19 cellular contexts compared by ENCODE assay signal in genomic region chr18:58484989-58485962, GRCh38.
DNase-seq lines count a peak whose midpoint lies in the region; ATAC-seq and TF ChIP-seq lines count a peak whose summit lies in the region.
"Had no signal": no experiment of that assay in that cellular context is flagged by ENCODE, and none has a peak within 500 bp of the region (broad histone marks: within the 10 kb centered on the region; RNA-seq: fewer than 3 reads in every experiment).

No MANE protein-coding gene starts in this region.

- peaks cover 3 to 8% of the 10 kb centered on the region in 2 donors for H3K27me3 Mint-ChIP-seq in CD4-positive, alpha-beta memory T cell

- ATAC-seq in HG02884 (IDR thresholded peaks at IDR 0.05; ENCODE audit: unreplicated experiment) (no peak), HG02798 (IDR thresholded peaks at IDR 0.05; ENCODE audit: poor library complexity, unreplicated experiment) (no peak)
- ATAC-seq: HCT116 had no signal

- CTCF ChIA-PET in CD4-positive, alpha-beta memory T cell (lab: Charles Lee; ENCODE audit: partially characterized antibody) = interaction anchor here (1.3 to 2.7 kb wide), 3 partner anchors 10 to 278 kb away, joined by 3 to 12 read pairs (median 11); no protein-coding TSS in a partner anchor

- no peaks in the 10 kb centered on the region for H3K36me3 Mint-ChIP-seq in CD4-positive, alpha-beta memory T cell
- H3K36me3 Mint-ChIP-seq: immature natural killer cell; stimulated activated memory B cell treated with anti-CD40 and anti-IgM and Interleukin-4, amounts not matched to agents 10 μg/mL and 1 μg/mL and 100 μg/mL, for 72 hours had no signal

- H3K27ac Mint-ChIP-seq in CD4-positive, alpha-beta memory T cell = peak overlapping the region in 1 of 7 donors; percentile 64
- H3K27ac Mint-ChIP-seq: activated T-helper 1 cell treated with anti-CD3 and anti-CD28 coated beads, Interleukin-12 subunit alpha, Interleukin-12 subunit beta, Interleukin-2, Interleukin-4 antibody, amounts not matched to agents 30 ng/mL and 10 ng/mL and 1 ng/mL, durations not matched to agents 14 hours and 24 hours and 36 hours; immature natural killer cell; stimulated activated memory B cell treated with anti-CD40 and anti-IgM and Interleukin-4, amounts not matched to agents 10 μg/mL and 1 μg/mL and 100 μg/mL, for 72 hours had no signal

- H3K4me1 Mint-ChIP-seq in CD4-positive, alpha-beta memory T cell = no peaks in the 10 kb centered on the region
- H3K4me1 Mint-ChIP-seq: immature natural killer cell had no signal

- no peaks in the 10 kb centered on the region for H3K79me2 ChIP-seq in neural cell (replicated peaks; ENCODE audit: insufficient read depth, low read length)

- H3K27me3 ChIP-seq in neural cell (ENCODE audit: insufficient read depth, low read depth, low read length) = no peaks in the 10 kb centered on the region
- peaks cover 8% of the 10 kb centered on the region for H3K27me3 ChIP-seq in CD4-positive, alpha-beta memory T cell (ENCODE audit: insufficient read depth, low read length)
- H3K27me3 ChIP-seq: breast epithelium, esophagus muscularis mucosa had no signal

- no peaks in the 10 kb centered on the region for H3K4me1 ChIP-seq in CD4-positive, alpha-beta memory T cell (ENCODE audit: insufficient read depth, low read length)
- H3K4me1 ChIP-seq: breast epithelium had no signal

- peak; percentile 75 for TF ChIP-seq RAD21 in neural cell (conservative IDR thresholded peaks at IDR 0.05)

- no peaks in the 10 kb centered on the region for H4K20me1 ChIP-seq in neural cell (ENCODE audit: insufficient read depth)

- peak; percentile 65 for TF ChIP-seq EP300 in neural cell (conservative IDR thresholded peaks at IDR 0.05; ENCODE audit: poor library complexity, severe bottlenecking)

- no peaks in the 10 kb centered on the region for H3K36me3 ChIP-seq in neural cell (ENCODE audit: insufficient read depth, low read length)
- no peaks in the 10 kb centered on the region for H3K36me3 ChIP-seq in CD4-positive, alpha-beta memory T cell (ENCODE audit: insufficient read depth, low read length)
- H3K36me3 ChIP-seq: breast epithelium, neutrophil had no signal

- H3F3A ChIP-seq in neural cell (ENCODE audit: insufficient read depth, low read length, poor library complexity, severe bottlenecking) = peaks cover 12% of the 10 kb centered on the region

- H3K9me3 Mint-ChIP-seq in CD4-positive, alpha-beta memory T cell = no peaks in the 10 kb centered on the region
- H3K9me3 Mint-ChIP-seq: activated T-helper 1 cell treated with anti-CD3 and anti-CD28 coated beads, Interleukin-12 subunit alpha, Interleukin-12 subunit beta, Interleukin-2, Interleukin-4 antibody, amounts not matched to agents 30 ng/mL and 10 ng/mL and 1 ng/mL, durations not matched to agents 14 hours and 24 hours and 36 hours; immature natural killer cell; stimulated activated memory B cell treated with anti-CD40 and anti-IgM and Interleukin-4, amounts not matched to agents 10 μg/mL and 1 μg/mL and 100 μg/mL, for 72 hours had no signal

- H3K27ac ChIP-seq in neural cell (ENCODE audit: low read length) = peak overlapping the region; percentile 87
- no peak overlapping the region for H3K27ac ChIP-seq in CD4-positive, alpha-beta memory T cell (ENCODE audit: low read depth, low read length)
- H3K27ac ChIP-seq: breast epithelium, esophagus muscularis mucosa, neutrophil, SK-N-MC had no signal

- H3K4me2 ChIP-seq in neural cell (ENCODE audit: low read length) = peak overlapping the region; percentile 66

- peak overlapping the region; percentile 62 for H2AFZ ChIP-seq in neural cell (ENCODE audit: low read depth, low read length)

- H3K4me3 Mint-ChIP-seq in CD4-positive, alpha-beta memory T cell = peak overlapping the region in 1 of 8 donors; percentile 48
- H3K4me3 Mint-ChIP-seq: activated T-helper 1 cell treated with anti-CD3 and anti-CD28 coated beads, Interleukin-12 subunit alpha, Interleukin-12 subunit beta, Interleukin-2, Interleukin-4 antibody, amounts not matched to agents 30 ng/mL and 10 ng/mL and 1 ng/mL, durations not matched to agents 14 hours and 24 hours and 36 hours; immature natural killer cell; stimulated activated memory B cell treated with anti-CD40 and anti-IgM and Interleukin-4, amounts not matched to agents 10 μg/mL and 1 μg/mL and 100 μg/mL, for 72 hours had no signal

- DNase-seq in G401 (ENCODE audit: low spot score) (peak; percentile 73), NCI-H2227 treated with DMSO at 0.1 percent for 48 hours (lab: John Stamatoyannopoulos, UW) (peak; percentile 51), epithelial cell of esophagus (ENCODE audit: low read depth) (peak; percentile 10), HPDE6-E6E7 (ENCODE audit: extremely low spot score) (no peak)
- no peak for DNase-seq in CD4-positive, alpha-beta memory T cell
- DNase-seq: activated CD4-positive, CD25-positive, alpha-beta regulatory T cell treated with anti-CD3 and anti-CD28 coated beads, Interleukin-2, amount 50 U/mL, for 72 hours; immature natural killer cell; KBM-7; NCI-H345 had no signal

- no peaks in the 10 kb centered on the region for H3K9me2 ChIP-seq in neural cell (ENCODE audit: insufficient read depth, low read length)

- H3K9me3 ChIP-seq in neural cell (ENCODE audit: low read length) = no peaks in the 10 kb centered on the region
- no peaks in the 10 kb centered on the region for H3K9me3 ChIP-seq in CD4-positive, alpha-beta memory T cell (ENCODE audit: control insufficient read depth in 1 of 2, low read length in 2 of 2)
- H3K9me3 ChIP-seq: breast epithelium, esophagus muscularis mucosa, neutrophil had no signal

- POLR2A ChIA-PET in CD4-positive, alpha-beta memory T cell (lab: Charles Lee; ENCODE audit: partially characterized antibody) = no interaction called here

- H3K9ac ChIP-seq in neural cell (ENCODE audit: low read length) = peak overlapping the region; percentile 62

- in situ Hi-C loops in G401 (cut with HindIII; ENCODE audit: low sequenced_read_pairs) = no loop called here

- H3K4me3 ChIP-seq in epithelial cell of esophagus (ENCODE audit: low read length) (no peak overlapping the region), neural cell (ENCODE audit: low read length) (peak overlapping the region; percentile 52)
- no peak overlapping the region for H3K4me3 ChIP-seq in CD4-positive, alpha-beta memory T cell (ENCODE audit: low read length in 2 of 2)
- H3K4me3 ChIP-seq: breast epithelium, esophagus muscularis mucosa, SK-N-MC had no signal

- TF ChIP-seq CTCF in epithelial cell of esophagus (IDR thresholded peaks at IDR 0.05; ENCODE audit: insufficient read depth, low read depth, low read length, missing control alignments) (no peak), neural cell (IDR thresholded peaks at IDR 0.05; ENCODE audit: poor library complexity, severe bottlenecking) (peak; percentile 70)

- intact Hi-C loops in CD4-positive, alpha-beta memory T cell (cut with micrococcal nuclease) = no loop called here

TF ChIP-seq in neural cell, 6 proteins besides CTCF, POLR2A, EP300 and RAD21:
- peak; percentile 54 for TF ChIP-seq REST (IDR thresholded peaks at IDR 0.05; ENCODE audit: borderline replicate concordance)
- TF ChIP-seq SMC3 (conservative IDR thresholded peaks at IDR 0.05; ENCODE audit: poor library complexity) = peak; percentile 71
- TF ChIP-seq POLR2AphosphoS5 (IDR thresholded peaks at IDR 0.05) = peak; percentile 71
- no peak for TF ChIP-seq TAF1 (IDR thresholded peaks at IDR 0.05; ENCODE audit: low read depth)
- TF ChIP-seq MXI1 (conservative IDR thresholded peaks at IDR 0.05; ENCODE audit: poor library complexity, severe bottlenecking) = no peak
- no peak for TF ChIP-seq EZH2 (IDR thresholded peaks at IDR 0.05; ENCODE audit: borderline replicate concordance, insufficient read depth, low read length, poor library complexity, severe bottlenecking)

Comparison
In these comparisons a context has a peak if more than half of its experiments do, and no peak if none do; other contexts are left out.
1. DNase-seq: peak in G401 (single experiment), NCI-H2227 treated with DMSO at 0.1 percent for 48 hours (single experiment) and epithelial cell of esophagus (single experiment); none in CD4-positive, alpha-beta memory T cell (0 of 5) and HPDE6-E6E7 (single experiment).